In genomic region chr6:21679761-21680265, GRCh38 we compare ENCODE assay signal across 13 cellular contexts.
DNase-seq lines count a peak whose midpoint lies in the region; ATAC-seq and TF ChIP-seq lines count a peak whose summit lies in the region.
"Had no signal": no experiment of that assay in that cellular context is flagged by ENCODE, and none has a peak within 500 bp of the region (broad histone marks: within the 10 kb centered on the region; RNA-seq: fewer than 3 reads in every experiment).

No MANE protein-coding gene starts in this region.

- DNase-seq in Daoy (ENCODE audit: low read depth) = peak; percentile 70
- peak; percentile 28 for DNase-seq in RPMI7951 (ENCODE audit: low read depth)
- DNase-seq in esophagus muscularis mucosa (ENCODE audit: extremely low spot score) = no peak
- DNase-seq in osteoblast (ENCODE audit: insufficient read length, low spot score, missing footprints) = peak; percentile 83
- no peak for DNase-seq in NOMO-1 treated with dmso at 0.1 percent for 144 hours (lab: John Stamatoyannopoulos, UW; ENCODE audit: unreplicated experiment)
- no peak for DNase-seq in DMS53 (lab: John Stamatoyannopoulos, UW)
- DNase-seq: activated CD4-positive, alpha-beta T cell treated with anti-CD3 and anti-CD28 coated beads, Interleukin-2, amount 50 U/mL, for 48 hours; activated naive CD8-positive, alpha-beta T cell treated with anti-CD3 and anti-CD28 coated beads, Interleukin-2, amount 50 U/mL, for 24 hours; CD8-positive, alpha-beta memory T cell; left cardiac atrium; NCI-H510A had no signal

- H3K4me3 ChIP-seq in esophagus muscularis mucosa (no peak overlapping the region), osteoblast (ENCODE audit: insufficient read depth, low read length) (no peak overlapping the region)

- intact Hi-C loops in esophagus muscularis mucosa (cut with DNase I) = loop anchor here (5.0 kb wide), 1 partner anchor 57 kb away; no protein-coding TSS in a partner anchor

- H3K9me3 ChIP-seq in esophagus muscularis mucosa = no peaks in the 10 kb centered on the region
- H3K9me3 ChIP-seq in osteoblast (ENCODE audit: low read depth, low read length) = no peaks in the 10 kb centered on the region

- H3K36me3 ChIP-seq in esophagus muscularis mucosa (no peaks in the 10 kb centered on the region), osteoblast (ENCODE audit: insufficient read depth, low read length) (no peaks in the 10 kb centered on the region)

- TF ChIP-seq POLR2A in esophagus muscularis mucosa (IDR thresholded peaks at IDR 0.05; ENCODE audit: low read depth) = no peak

- WGBS in esophagus muscularis mucosa = 58% methylated on average over 2 of the region's 2 CpGs

- H3K79me2 ChIP-seq in osteoblast (ENCODE audit: insufficient read depth, low read length) = no peaks in the 10 kb centered on the region

- H2AFZ ChIP-seq in osteoblast (ENCODE audit: low read length) = no peak overlapping the region

- H4K20me1 ChIP-seq in osteoblast (ENCODE audit: insufficient read depth, low read length) = no peaks in the 10 kb centered on the region

- ATAC-seq in HG03135 (IDR thresholded peaks at IDR 0.05; ENCODE audit: unreplicated experiment) (no peak), HG03045 (IDR thresholded peaks at IDR 0.05; ENCODE audit: unreplicated experiment) (no peak)
- ATAC-seq: activated naive CD8-positive, alpha-beta T cell treated with anti-CD3 and anti-CD28 coated beads, Interleukin-2, amount 50 U/mL, for 24 hours had no signal

- peak overlapping the region; percentile 29 for H3K4me2 ChIP-seq in osteoblast (ENCODE audit: insufficient read depth, low read length)

- no peak for TF ChIP-seq CTCF in esophagus muscularis mucosa (IDR thresholded peaks at IDR 0.05)
- TF ChIP-seq CTCF in osteoblast (IDR thresholded peaks at IDR 0.05; ENCODE audit: extremely low read depth, low read depth, low read length) = no peak

- TF ChIP-seq EP300 in esophagus muscularis mucosa (IDR thresholded peaks at IDR 0.05) = no peak

- H3K27me3 ChIP-seq in esophagus muscularis mucosa = no peaks in the 10 kb centered on the region
- no peaks in the 10 kb centered on the region for H3K27me3 ChIP-seq in osteoblast (ENCODE audit: insufficient read depth, low read length)

- H3K4me1 ChIP-seq in esophagus muscularis mucosa = peaks cover 5 to 16% (median 14%) of the 10 kb centered on the region in 4 donors
- peaks cover 10% of the 10 kb centered on the region for H3K4me1 ChIP-seq in osteoblast (ENCODE audit: insufficient read depth, low read length)

- H3K27ac ChIP-seq in esophagus muscularis mucosa (replicated peaks in 1 of 4) = peak overlapping the region; percentile 54 to 78 (median 70)
- peak overlapping the region; percentile 77 for H3K27ac ChIP-seq in osteoblast (ENCODE audit: low read depth, low read length)

Comparison
In these comparisons a context has a peak if more than half of its experiments do, and no peak if none do; other contexts are left out.
1. DNase-seq: peak in Daoy (single experiment), RPMI7951 (single experiment) and osteoblast (single experiment); none in esophagus muscularis mucosa (single experiment), NOMO-1 treated with dmso at 0.1 percent for 144 hours (single experiment) and DMS53 (single experiment).